Comparison of ENCODE assay signal across 32 cellular contexts in the genomic region with DNA sequence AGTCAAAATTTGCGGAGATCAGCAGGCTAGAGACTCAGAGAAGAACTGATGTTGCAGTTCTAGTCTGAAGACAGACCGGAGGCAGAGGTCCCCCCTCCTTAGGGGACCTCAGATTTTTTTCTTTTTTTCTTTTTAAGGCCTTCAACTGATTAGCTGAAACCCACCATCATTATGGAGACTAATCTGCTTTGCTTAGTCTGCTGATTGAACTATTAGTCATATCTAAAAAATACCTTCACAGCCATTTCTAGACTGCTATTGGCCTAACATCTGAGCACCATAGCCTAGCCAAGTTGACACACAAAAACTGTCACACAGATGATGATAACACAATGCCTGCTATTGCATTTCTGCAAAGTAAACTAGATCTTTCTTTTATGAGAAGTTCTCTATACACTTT.
"Had no signal": no experiment of that assay in that cellular context is flagged by ENCODE, and none has a peak within 500 bp of the region (broad histone marks: within the 10 kb centered on the region; RNA-seq: fewer than 3 reads in every experiment).

No MANE protein-coding gene starts in this region.

- H3K36me3 Mint-ChIP-seq: activated naive CD4-positive, alpha-beta T cell treated with anti-CD3 and anti-CD28 coated beads, Interleukin-2, amount 50 U/mL, for 72 hours; activated naive CD8-positive, alpha-beta T cell treated with anti-CD3 and anti-CD28 coated beads for 36 hours; WTC11 had no signal

- H3K36me3 ChIP-seq: adrenal gland, brain microvascular endothelial cell, breast epithelium had no signal

- H3K27ac ChIP-seq: body of pancreas, brain microvascular endothelial cell, breast epithelium, VCaP had no signal

- H3K9me3 Mint-ChIP-seq: activated naive CD4-positive, alpha-beta T cell treated with anti-CD3 and anti-CD28 coated beads for 36 hours; activated naive CD4-positive, alpha-beta T cell treated with anti-CD3 and anti-CD28 coated beads, Interleukin-2, amount 50 U/mL, for 72 hours; activated naive CD8-positive, alpha-beta T cell treated with anti-CD3 and anti-CD28 coated beads for 36 hours; activated T-cell treated with anti-CD3 and anti-CD28 coated beads, Interleukin-2, amount 50 U/mL, for 24 hours; T-helper 1 cell treated with Interleukin-12 subunit alpha and Interleukin-12 subunit beta and Interleukin-4 antibody, amounts not matched to agents 30 μg/mL and 1 μg/mL, for 36 hours; T-helper 2 cell treated with Interferon-gamma antibody and Interleukin-4, amounts not matched to agents 5 μg/mL and 100 μg/mL, for 36 hours; WTC11 had no signal

- H3K27me3 ChIP-seq: adrenal gland, body of pancreas, brain microvascular endothelial cell, breast epithelium had no signal

- H3K27me3 Mint-ChIP-seq: activated naive CD8-positive, alpha-beta T cell treated with anti-CD3 and anti-CD28 coated beads for 36 hours; activated T-cell treated with anti-CD3 and anti-CD28 coated beads, Interleukin-2, amount 50 U/mL, for 24 hours had no signal

- H3K9me3 ChIP-seq: adrenal gland, body of pancreas, breast epithelium had no signal

- ATAC-seq: activated CD8-positive, alpha-beta memory T cell treated with anti-CD3 and anti-CD28 coated beads, Interleukin-2, amount 10 ng/mL, durations not matched to agents 7 days and 5 days; activated CD8-positive, alpha-beta T cell treated with anti-CD3 and anti-CD28 coated beads, Interleukin-2, amount 10 ng/mL, durations not matched to agents 7 days and 5 days; body of pancreas; WTC11 had no signal

- H3K4me1 Mint-ChIP-seq: WTC11 had no signal

- H3K27ac Mint-ChIP-seq: activated CD4-positive, alpha-beta memory T cell treated with anti-CD3 and anti-CD28 coated beads, Interleukin-2, amount 10 ng/mL, durations not matched to agents 7 days and 5 days; activated CD4-positive, alpha-beta T cell treated with anti-CD3 and anti-CD28 coated beads, Interleukin-2, amount 10 ng/mL, durations not matched to agents 7 days and 5 days; activated CD8-positive, alpha-beta T cell treated with anti-CD3 and anti-CD28 coated beads, Interleukin-2, amount 10 ng/mL, durations not matched to agents 7 days and 5 days; activated naive CD4-positive, alpha-beta T cell treated with anti-CD3 and anti-CD28 coated beads for 36 hours; activated naive CD4-positive, alpha-beta T cell treated with anti-CD3 and anti-CD28 coated beads, Interleukin-2, amount 50 U/mL, for 72 hours; activated naive CD8-positive, alpha-beta T cell treated with anti-CD3 and anti-CD28 coated beads for 36 hours; activated T-cell treated with anti-CD3 and anti-CD28 coated beads, Interleukin-2, amount 50 U/mL, for 24 hours; T-helper 1 cell treated with Interleukin-12 subunit alpha and Interleukin-12 subunit beta and Interleukin-4 antibody, amounts not matched to agents 30 μg/mL and 1 μg/mL, for 36 hours; T-helper 2 cell treated with Interferon-gamma antibody and Interleukin-4, amounts not matched to agents 5 μg/mL and 100 μg/mL, for 36 hours; WTC11 had no signal

- DNase-seq: activated CD4-positive, alpha-beta memory T cell treated with anti-CD3 and anti-CD28 coated beads, Interleukin-2, amount 10 ng/mL, durations not matched to agents 7 days and 5 days; activated CD4-positive, alpha-beta T cell treated with anti-CD3 and anti-CD28 coated beads for 1 hour; activated CD4-positive, alpha-beta T cell treated with anti-CD3 and anti-CD28 coated beads for 48 hours; activated CD4-positive, alpha-beta T cell treated with anti-CD3 and anti-CD28 coated beads, Interleukin-2, amount 10 ng/mL, durations not matched to agents 7 days and 5 days; activated CD4-positive, alpha-beta T cell treated with anti-CD3 and anti-CD28 coated beads, Interleukin-2, amount 50 U/mL, for 48 hours; activated CD8-positive, alpha-beta memory T cell treated with anti-CD3 and anti-CD28 coated beads for 24 hours; activated CD8-positive, alpha-beta memory T cell treated with anti-CD3 and anti-CD28 coated beads, Interleukin-2, amount 10 ng/mL, durations not matched to agents 7 days and 5 days; activated CD8-positive, alpha-beta memory T cell treated with anti-CD3 and anti-CD28 coated beads, Interleukin-2, amount 50 U/mL, for 48 hours; activated CD8-positive, alpha-beta T cell treated with anti-CD3 and anti-CD28 coated beads, Interleukin-2, amount 10 ng/mL, durations not matched to agents 7 days and 5 days; activated effector memory CD4-positive, alpha-beta T cell treated with anti-CD3 and anti-CD28 coated beads, Interleukin-2, amount 50 U/mL, for 16 hours; activated gamma-delta T cell treated with Interleukin-2 at 50 U/mL for 16 hours; activated naive CD4-positive, alpha-beta T cell; activated naive CD4-positive, alpha-beta T cell treated with anti-CD3 and anti-CD28 coated beads for 36 hours; activated naive CD4-positive, alpha-beta T cell treated with anti-CD3 and anti-CD28 coated beads, Interleukin-2, amount 50 U/mL, for 16 hours; activated naive CD8-positive, alpha-beta T cell treated with anti-CD3 and anti-CD28 coated beads for 36 hours; activated T-cell treated with anti-CD3 and anti-CD28 coated beads, Interleukin-2, amount 50 U/mL, for 24 hours; activated T-cell treated with anti-CD3 and anti-CD28 coated beads, Interleukin-2, amount 50 U/mL, for 48 hours; adrenal gland; amniotic stem cell; aorta; body of pancreas; brain microvascular endothelial cell; central memory CD4-positive, alpha-beta T cell; T-helper 1 cell; T-helper 2 cell; T-helper 9 cell had no signal

- H3K4me3 ChIP-seq: adrenal gland, body of pancreas, breast epithelium had no signal

- H3K4me3 Mint-ChIP-seq: activated CD4-positive, alpha-beta memory T cell treated with anti-CD3 and anti-CD28 coated beads, Interleukin-2, amount 10 ng/mL, durations not matched to agents 7 days and 5 days; activated CD4-positive, alpha-beta T cell treated with anti-CD3 and anti-CD28 coated beads, Interleukin-2, amount 10 ng/mL, durations not matched to agents 7 days and 5 days; activated CD8-positive, alpha-beta memory T cell treated with anti-CD3 and anti-CD28 coated beads, Interleukin-2, amount 10 ng/mL, durations not matched to agents 7 days and 5 days; activated CD8-positive, alpha-beta T cell treated with anti-CD3 and anti-CD28 coated beads, Interleukin-2, amount 10 ng/mL, durations not matched to agents 7 days and 5 days; activated naive CD4-positive, alpha-beta T cell treated with anti-CD3 and anti-CD28 coated beads for 36 hours; activated naive CD8-positive, alpha-beta T cell treated with anti-CD3 and anti-CD28 coated beads for 36 hours; activated T-cell treated with anti-CD3 and anti-CD28 coated beads, Interleukin-2, amount 50 U/mL, for 24 hours; T-helper 1 cell treated with Interleukin-12 subunit alpha and Interleukin-12 subunit beta and Interleukin-4 antibody, amounts not matched to agents 30 μg/mL and 1 μg/mL, for 36 hours; T-helper 2 cell treated with Interferon-gamma antibody and Interleukin-4, amounts not matched to agents 5 μg/mL and 100 μg/mL, for 36 hours; WTC11 had no signal
